In genomic region chr6:41954668-41955067, GRCh38 we compare ENCODE assay signal across 21 cellular contexts. TPM values are rescaled to one million over a fixed set of nuclear protein-coding genes. Genes with fewer than 3 reads are reported as not detected.
DNase-seq lines count a peak whose midpoint lies in the region; ATAC-seq and TF ChIP-seq lines count a peak whose summit lies in the region.
"Had no signal": no experiment of that assay in that cellular context is flagged by ENCODE, and none has a peak within 500 bp of the region (broad histone marks: within the 10 kb centered on the region; RNA-seq: fewer than 3 reads in every experiment).

No MANE protein-coding gene starts in this region.

- H3K27me3 ChIP-seq in CD4-positive, alpha-beta memory T cell (ENCODE audit: insufficient read depth, low read length), result no peaks in the 10 kb centered on the region
- no peaks in the 10 kb centered on the region for H3K27me3 ChIP-seq in naive thymus-derived CD4-positive, alpha-beta T cell (ENCODE audit: control insufficient read depth in 2 of 2, insufficient read depth in 2 of 2, low read length in 2 of 2)
- H3K27me3 ChIP-seq in brain microvascular endothelial cell (replicated peaks), result no peaks in the 10 kb centered on the region

- no peak overlapping the region for H3K4me3 Mint-ChIP-seq in activated CD8-positive, alpha-beta T cell treated with anti-CD3 and anti-CD28 coated beads for 36 hours
- no peak overlapping the region for H3K4me3 Mint-ChIP-seq in activated CD8-positive, alpha-beta T cell treated with anti-CD3 and anti-CD28 coated beads, Interleukin-2, amount 10 ng/mL, durations not matched to agents 7 days and 5 days
- H3K4me3 Mint-ChIP-seq in CD4-positive, alpha-beta memory T cell, result peak overlapping the region in 1 of 8 donors; percentile 5
- H3K4me3 Mint-ChIP-seq in activated T-helper 17 cell treated with anti-CD3 and anti-CD28 coated beads, Interleukin-2, amount 50 U/mL, for 72 hours, result peak overlapping the region; percentile 52
- peak overlapping the region in 3 of 10 donors; percentile 0 to 20 (median 6) for H3K4me3 Mint-ChIP-seq in naive thymus-derived CD4-positive, alpha-beta T cell
- H3K4me3 Mint-ChIP-seq: B cell had no signal

- no peak for ATAC-seq in activated CD8-positive, alpha-beta T cell treated with anti-CD3 and anti-CD28 coated beads for 36 hours
- ATAC-seq in activated CD8-positive, alpha-beta T cell treated with anti-CD3 and anti-CD28 coated beads, Interleukin-2, amount 10 ng/mL, durations not matched to agents 7 days and 5 days, result no peak
- no peak for ATAC-seq in activated T-helper 17 cell treated with anti-CD3 and anti-CD28 coated beads, Interleukin-2, amount 50 U/mL, for 72 hours (replicated peaks)
- no peak for ATAC-seq in naive thymus-derived CD4-positive, alpha-beta T cell
- ATAC-seq in HG03175 (IDR thresholded peaks at IDR 0.05; ENCODE audit: unreplicated experiment), result no peak
- ATAC-seq: GM12878 had no signal

- peak overlapping the region; percentile 87 for H3K27ac Mint-ChIP-seq in activated CD8-positive, alpha-beta T cell treated with anti-CD3 and anti-CD28 coated beads for 36 hours
- H3K27ac Mint-ChIP-seq in activated CD8-positive, alpha-beta T cell treated with anti-CD3 and anti-CD28 coated beads, Interleukin-2, amount 10 ng/mL, durations not matched to agents 7 days and 5 days, result no peak overlapping the region
- peak overlapping the region in 5 of 7 donors; percentile 35 to 53 (median 52) for H3K27ac Mint-ChIP-seq in CD4-positive, alpha-beta memory T cell
- H3K27ac Mint-ChIP-seq in activated T-helper 17 cell treated with anti-CD3 and anti-CD28 coated beads, Interleukin-2, amount 50 U/mL, for 72 hours, result peak overlapping the region; percentile 78
- H3K27ac Mint-ChIP-seq in naive thymus-derived CD4-positive, alpha-beta T cell, result peak overlapping the region in 6 of 9 donors; percentile 6 to 80 (median 68)
- H3K27ac Mint-ChIP-seq: B cell had no signal

- H3K9me3 ChIP-seq in CD4-positive, alpha-beta memory T cell (ENCODE audit: control insufficient read depth in 1 of 2, low read length in 2 of 2), result no peaks in the 10 kb centered on the region
- no peaks in the 10 kb centered on the region for H3K9me3 ChIP-seq in naive thymus-derived CD4-positive, alpha-beta T cell (ENCODE audit: control insufficient read depth in 2 of 3, low read length in 3 of 3)

- peaks cover 5% of the 10 kb centered on the region for H3K9me3 Mint-ChIP-seq in activated CD8-positive, alpha-beta T cell treated with anti-CD3 and anti-CD28 coated beads for 36 hours
- peaks cover 5% of the 10 kb centered on the region for H3K9me3 Mint-ChIP-seq in activated CD8-positive, alpha-beta T cell treated with anti-CD3 and anti-CD28 coated beads, Interleukin-2, amount 10 ng/mL, durations not matched to agents 7 days and 5 days (ENCODE audit: insufficient read depth)
- no peaks in the 10 kb centered on the region for H3K9me3 Mint-ChIP-seq in CD4-positive, alpha-beta memory T cell
- no peaks in the 10 kb centered on the region for H3K9me3 Mint-ChIP-seq in activated T-helper 17 cell treated with anti-CD3 and anti-CD28 coated beads, Interleukin-2, amount 50 U/mL, for 72 hours
- no peaks in the 10 kb centered on the region for H3K9me3 Mint-ChIP-seq in naive thymus-derived CD4-positive, alpha-beta T cell

- no peak overlapping the region for H3K27ac ChIP-seq in CD4-positive, alpha-beta memory T cell (ENCODE audit: low read depth, low read length)
- no peak overlapping the region for H3K27ac ChIP-seq in naive thymus-derived CD4-positive, alpha-beta T cell (ENCODE audit: low read depth, low read length)
- no peak overlapping the region for H3K27ac ChIP-seq in brain microvascular endothelial cell

- POLR2A ChIA-PET in activated CD8-positive, alpha-beta T cell treated with anti-CD3 and anti-CD28 coated beads for 36 hours (lab: Charles Lee), result interaction anchor here (0.5 to 1.5 kb wide), 4 partner anchors 12 to 168 kb away, joined by 3 to 5 read pairs (median 4); partner anchors contain the start of gene TOMM6
- POLR2A ChIA-PET in activated CD8-positive, alpha-beta T cell treated with anti-CD3 and anti-CD28 coated beads, Interleukin-2, amount 10 ng/mL, durations not matched to agents 7 days and 5 days (lab: Charles Lee), result no interaction called here
- POLR2A ChIA-PET in CD4-positive, alpha-beta memory T cell (lab: Charles Lee; ENCODE audit: partially characterized antibody), result interaction anchor here (1.3 kb wide), 1 partner anchor 18 kb away, joined by 3 read pairs; no protein-coding TSS in a partner anchor
- POLR2A ChIA-PET in naive thymus-derived CD4-positive, alpha-beta T cell (lab: Charles Lee), result interaction anchor here (1.3 kb wide), 1 partner anchor 14 kb away, joined by 3 read pairs; no protein-coding TSS in a partner anchor

- DNase-seq in activated CD8-positive, alpha-beta T cell treated with anti-CD3 and anti-CD28 coated beads for 36 hours, result no peak
- DNase-seq in activated CD8-positive, alpha-beta T cell treated with anti-CD3 and anti-CD28 coated beads, Interleukin-2, amount 10 ng/mL, durations not matched to agents 7 days and 5 days, result no peak
- DNase-seq in CD4-positive, alpha-beta memory T cell, result no peak
- no peak for DNase-seq in naive thymus-derived CD4-positive, alpha-beta T cell
- DNase-seq in foreskin fibroblast (no peak), brain microvascular endothelial cell (no peak)
- DNase-seq: Calu3, DMS53, EL, KBM-7, NCI-H1105 treated with DMSO at 0.1 percent for 48 hours, NCI-H1694, NCI-H510A, NCI-H82, OCI-M1, RPMI8226, SIG-M5 had no signal

- H3K4me3 ChIP-seq in CD4-positive, alpha-beta memory T cell (ENCODE audit: low read length in 2 of 2), result no peak overlapping the region
- H3K4me3 ChIP-seq in naive thymus-derived CD4-positive, alpha-beta T cell (ENCODE audit: low read length), result no peak overlapping the region
- H3K4me3 ChIP-seq in foreskin fibroblast (ENCODE audit: low read depth in 1 of 2, low read length in 2 of 2) (no peak overlapping the region), brain microvascular endothelial cell (ENCODE audit: low read depth, low read length) (no peak overlapping the region)
- H3K4me3 ChIP-seq: GM12878 had no signal

- H3K4me1 Mint-ChIP-seq in activated CD8-positive, alpha-beta T cell treated with anti-CD3 and anti-CD28 coated beads for 36 hours (ENCODE audit: low read depth), result peaks cover 70% of the 10 kb centered on the region
- H3K4me1 Mint-ChIP-seq in activated CD8-positive, alpha-beta T cell treated with anti-CD3 and anti-CD28 coated beads, Interleukin-2, amount 10 ng/mL, durations not matched to agents 7 days and 5 days (ENCODE audit: low read depth), result peaks cover 52% of the 10 kb centered on the region
- peaks cover 32 to 73% (median 47%) of the 10 kb centered on the region in 4 donors for H3K4me1 Mint-ChIP-seq in CD4-positive, alpha-beta memory T cell
- peaks cover 23% of the 10 kb centered on the region for H3K4me1 Mint-ChIP-seq in activated T-helper 17 cell treated with anti-CD3 and anti-CD28 coated beads, Interleukin-2, amount 50 U/mL, for 72 hours
- peaks cover 30 to 79% (median 61%) of the 10 kb centered on the region in 7 donors for H3K4me1 Mint-ChIP-seq in naive thymus-derived CD4-positive, alpha-beta T cell

- H3K36me3 Mint-ChIP-seq in activated CD8-positive, alpha-beta T cell treated with anti-CD3 and anti-CD28 coated beads for 36 hours (ENCODE audit: low read depth), result peaks cover 31% of the 10 kb centered on the region
- H3K36me3 Mint-ChIP-seq in activated CD8-positive, alpha-beta T cell treated with anti-CD3 and anti-CD28 coated beads, Interleukin-2, amount 10 ng/mL, durations not matched to agents 7 days and 5 days (ENCODE audit: low read depth), result peaks cover 16% of the 10 kb centered on the region
- peaks cover 24 to 44% of the 10 kb centered on the region in 2 donors for H3K36me3 Mint-ChIP-seq in CD4-positive, alpha-beta memory T cell
- peaks cover 39% of the 10 kb centered on the region for H3K36me3 Mint-ChIP-seq in activated T-helper 17 cell treated with anti-CD3 and anti-CD28 coated beads, Interleukin-2, amount 50 U/mL, for 72 hours (ENCODE audit: low read depth)
- peaks cover 8 to 43% (median 16%) of the 10 kb centered on the region in 5 donors for H3K36me3 Mint-ChIP-seq in naive thymus-derived CD4-positive, alpha-beta T cell

- H3K36me3 ChIP-seq in CD4-positive, alpha-beta memory T cell (ENCODE audit: insufficient read depth, low read length), result peaks cover 8% of the 10 kb centered on the region
- peaks cover 0 to 34% (median 4%) of the 10 kb centered on the region in 3 experiments for H3K36me3 ChIP-seq in naive thymus-derived CD4-positive, alpha-beta T cell (ENCODE audit: control insufficient read depth in 2 of 3, insufficient read depth in 3 of 3, low read length in 3 of 3)
- no peaks in the 10 kb centered on the region for H3K36me3 ChIP-seq in brain microvascular endothelial cell (replicated peaks)

- H3K4me1 ChIP-seq in CD4-positive, alpha-beta memory T cell (ENCODE audit: insufficient read depth, low read length), result peaks cover 56% of the 10 kb centered on the region
- peaks cover 5 to 22% of the 10 kb centered on the region in 2 donors for H3K4me1 ChIP-seq in naive thymus-derived CD4-positive, alpha-beta T cell (ENCODE audit: control insufficient read depth in 2 of 2, insufficient read depth in 2 of 2, low read length in 2 of 2)

- no peak for TF ChIP-seq CTCF in activated CD8-positive, alpha-beta T cell treated with anti-CD3 and anti-CD28 coated beads for 36 hours (IDR thresholded peaks at IDR 0.05)
- no peak for TF ChIP-seq CTCF in foreskin fibroblast (IDR thresholded peaks at IDR 0.05; ENCODE audit: low read depth, low read length)
- no peak for TF ChIP-seq CTCF in brain microvascular endothelial cell (IDR thresholded peaks at IDR 0.05; ENCODE audit: low read depth, low read length, missing control alignments)

- intact Hi-C loops in activated CD8-positive, alpha-beta T cell treated with anti-CD3 and anti-CD28 coated beads for 36 hours (cut with micrococcal nuclease), result loop anchor here (5.0 kb wide), 1 partner anchor 88 kb away; no protein-coding TSS in a partner anchor
- intact Hi-C loops in CD4-positive, alpha-beta memory T cell (cut with micrococcal nuclease), result loop anchor here (2.0 kb wide), 1 partner anchor 16 kb away; no protein-coding TSS in a partner anchor
- intact Hi-C loops in naive thymus-derived CD4-positive, alpha-beta T cell (cut with micrococcal nuclease), result no loop called here

- H3K27me3 Mint-ChIP-seq in activated CD8-positive, alpha-beta T cell treated with anti-CD3 and anti-CD28 coated beads for 36 hours, result no peaks in the 10 kb centered on the region
- H3K27me3 Mint-ChIP-seq in activated CD8-positive, alpha-beta T cell treated with anti-CD3 and anti-CD28 coated beads, Interleukin-2, amount 10 ng/mL, durations not matched to agents 7 days and 5 days (ENCODE audit: low read depth), result no peaks in the 10 kb centered on the region
- H3K27me3 Mint-ChIP-seq in CD4-positive, alpha-beta memory T cell, result no peaks in the 10 kb centered on the region
- H3K27me3 Mint-ChIP-seq in activated T-helper 17 cell treated with anti-CD3 and anti-CD28 coated beads, Interleukin-2, amount 50 U/mL, for 72 hours, result no peaks in the 10 kb centered on the region
- H3K27me3 Mint-ChIP-seq in naive thymus-derived CD4-positive, alpha-beta T cell, result no peaks in the 10 kb centered on the region
- H3K27me3 Mint-ChIP-seq: B cell had no signal

- CTCF ChIA-PET in activated CD8-positive, alpha-beta T cell treated with anti-CD3 and anti-CD28 coated beads for 36 hours (lab: Charles Lee), result interaction anchor here (1.6 to 1.9 kb wide), 2 partner anchors 12 to 89 kb away, joined by 4 to 5 read pairs; partner anchors contain the start of gene CCND3
- CTCF ChIA-PET in activated CD8-positive, alpha-beta T cell treated with anti-CD3 and anti-CD28 coated beads, Interleukin-2, amount 10 ng/mL, durations not matched to agents 7 days and 5 days (lab: Charles Lee), result no interaction called here
- CTCF ChIA-PET in CD4-positive, alpha-beta memory T cell (lab: Charles Lee; ENCODE audit: partially characterized antibody), result interaction anchor here (0.6 to 1.6 kb wide), 3 partner anchors 11 to 92 kb away, joined by 3 read pairs; partner anchors contain the start of gene MED20
- CTCF ChIA-PET in naive thymus-derived CD4-positive, alpha-beta T cell (lab: Charles Lee), result no interaction called here

- in situ Hi-C loops in brain microvascular endothelial cell (cut with HindIII; ENCODE audit: low pct_ligation_motif_present, low sequenced_read_pairs), result no loop called here

RNA-seq across cellular contexts. Expression of gene CCND3, which starts 13.1 kb away (rescaled TPM):
- 100 to 1,000 TPM; 457 to 459 TPM for total RNA-seq in activated CD8-positive, alpha-beta T cell treated with anti-CD3 and anti-CD28 coated beads for 36 hours
- total RNA-seq in activated CD8-positive, alpha-beta T cell treated with anti-CD3 and anti-CD28 coated beads, Interleukin-2, amount 10 ng/mL, durations not matched to agents 7 days and 5 days, result 100 to 1,000 TPM; 441 to 462 TPM
- total RNA-seq in CD4-positive, alpha-beta memory T cell, result 100 to 1,000 TPM; 223 to 242 TPM
- polyA plus RNA-seq in CD4-positive, alpha-beta memory T cell, result 100 to 1,000 TPM; 532 to 555 TPM
- total RNA-seq in activated T-helper 17 cell treated with anti-CD3 and anti-CD28 coated beads, Interleukin-2, amount 50 U/mL, for 72 hours, result 100 to 1,000 TPM; 297 to 332 TPM
- total RNA-seq in naive thymus-derived CD4-positive, alpha-beta T cell, result 100 to 1,000 TPM; 285 to 433 (median 313) TPM
- polyA plus RNA-seq in naive thymus-derived CD4-positive, alpha-beta T cell, result 100 to 1,000 TPM; 474 to 764 TPM

RNA-seq across cellular contexts. Expression of gene BYSL, which starts 33.4 kb away (rescaled TPM):
- total RNA-seq in activated CD8-positive, alpha-beta T cell treated with anti-CD3 and anti-CD28 coated beads for 36 hours, result 10 to 100 TPM; 56.4 to 59.5 TPM
- total RNA-seq in activated CD8-positive, alpha-beta T cell treated with anti-CD3 and anti-CD28 coated beads, Interleukin-2, amount 10 ng/mL, durations not matched to agents 7 days and 5 days, result 10 to 100 TPM; 39.4 to 43.1 TPM
- total RNA-seq in CD4-positive, alpha-beta memory T cell, result 1 to 10 TPM; 7.1 to 9.2 TPM
- polyA plus RNA-seq in CD4-positive, alpha-beta memory T cell, result 1 to 10 TPM; 3.1 to 5.2 TPM
- total RNA-seq in activated T-helper 17 cell treated with anti-CD3 and anti-CD28 coated beads, Interleukin-2, amount 50 U/mL, for 72 hours, result 10 to 100 TPM; 23.3 to 53.1 TPM
- total RNA-seq in naive thymus-derived CD4-positive, alpha-beta T cell, result 10 to 100 TPM in 1 of 5 experiments, 1 to 10 TPM in 4; 3.9 to 35.7 (median 8.1) TPM
- polyA plus RNA-seq in naive thymus-derived CD4-positive, alpha-beta T cell, result 1 to 10 TPM; 4.4 to 6.6 TPM

RNA-seq across cellular contexts. Expression of gene MED20, which starts 33.7 kb away (rescaled TPM):
- 10 to 100 TPM; 23.4 to 28.0 TPM for total RNA-seq in activated CD8-positive, alpha-beta T cell treated with anti-CD3 and anti-CD28 coated beads for 36 hours
- 10 to 100 TPM; 20.6 to 22.3 TPM for total RNA-seq in activated CD8-positive, alpha-beta T cell treated with anti-CD3 and anti-CD28 coated beads, Interleukin-2, amount 10 ng/mL, durations not matched to agents 7 days and 5 days
- 10 to 100 TPM; 10.0 to 11.5 TPM for total RNA-seq in CD4-positive, alpha-beta memory T cell
- 1 to 10 TPM; 3.5 to 6.3 TPM for polyA plus RNA-seq in CD4-positive, alpha-beta memory T cell
- total RNA-seq in activated T-helper 17 cell treated with anti-CD3 and anti-CD28 coated beads, Interleukin-2, amount 50 U/mL, for 72 hours, result 10 to 100 TPM; 20.5 to 22.6 TPM
- total RNA-seq in naive thymus-derived CD4-positive, alpha-beta T cell, result 10 to 100 TPM in 1 of 5 experiments, 1 to 10 TPM in 4; 4.5 to 21.7 (median 9.4) TPM
- 1 to 10 TPM; 4.2 to 4.7 TPM for polyA plus RNA-seq in naive thymus-derived CD4-positive, alpha-beta T cell

RNA-seq across cellular contexts. Expression of gene USP49, which starts 59.5 kb away (rescaled TPM):
- total RNA-seq in activated CD8-positive, alpha-beta T cell treated with anti-CD3 and anti-CD28 coated beads for 36 hours, result 1 to 10 TPM; 5.7 to 5.9 TPM
- 1 to 10 TPM; 6.2 to 7.8 TPM for total RNA-seq in activated CD8-positive, alpha-beta T cell treated with anti-CD3 and anti-CD28 coated beads, Interleukin-2, amount 10 ng/mL, durations not matched to agents 7 days and 5 days
- 1 to 10 TPM; 1.8 to 2.4 TPM for total RNA-seq in CD4-positive, alpha-beta memory T cell
- under 1 TPM; 0.18 to 0.37 TPM for polyA plus RNA-seq in CD4-positive, alpha-beta memory T cell
- total RNA-seq in activated T-helper 17 cell treated with anti-CD3 and anti-CD28 coated beads, Interleukin-2, amount 50 U/mL, for 72 hours, result 10 to 100 TPM in 1 of 2 donors, 1 to 10 TPM in 1; 8.0 to 12.0 TPM
- 1 to 10 TPM; 1.8 to 6.0 (median 3.1) TPM for total RNA-seq in naive thymus-derived CD4-positive, alpha-beta T cell
- polyA plus RNA-seq in naive thymus-derived CD4-positive, alpha-beta T cell, result under 1 TPM; 0.44 to 0.61 TPM

Comparison
In these comparisons a context has a peak if more than half of its experiments do, and no peak if none do; other contexts are left out.
1. CTCF ChIA-PET loops: an anchor here in activated CD8-positive, alpha-beta T cell treated with anti-CD3 and anti-CD28 coated beads for 36 hours (1.6 to 1.9 kb wide) and CD4-positive, alpha-beta memory T cell (0.6 to 1.6 kb wide); none called in activated CD8-positive, alpha-beta T cell treated with anti-CD3 and anti-CD28 coated beads, Interleukin-2, amount 10 ng/mL, durations not matched to agents 7 days and 5 days and naive thymus-derived CD4-positive, alpha-beta T cell.
2. intact Hi-C loops: an anchor here in activated CD8-positive, alpha-beta T cell treated with anti-CD3 and anti-CD28 coated beads for 36 hours (5.0 kb wide) and CD4-positive, alpha-beta memory T cell (2.0 kb wide); none called in naive thymus-derived CD4-positive, alpha-beta T cell.